Comparison of ENCODE assay signal across 16 cellular contexts in the genomic region with DNA sequence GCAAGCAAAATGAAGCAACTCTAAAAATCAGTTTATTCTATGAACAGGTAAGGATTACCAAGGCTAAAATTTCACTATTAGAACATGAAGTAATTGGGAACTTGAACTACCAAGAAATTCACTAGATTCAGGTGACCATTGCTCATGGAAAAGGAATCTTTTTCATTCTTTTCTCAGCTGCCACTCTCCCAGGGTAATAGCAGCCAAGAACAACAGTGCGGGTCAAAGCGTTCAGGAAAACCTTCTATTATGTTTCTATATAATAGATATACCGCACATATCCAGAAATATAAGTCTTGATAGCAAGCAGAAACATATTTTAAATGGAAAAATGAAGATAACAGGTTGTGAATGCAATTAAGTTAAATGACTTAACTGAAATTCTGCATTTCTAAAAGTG.
DNase-seq lines count a peak whose midpoint lies in the region; ATAC-seq and TF ChIP-seq lines count a peak whose summit lies in the region.
"Had no signal": no experiment of that assay in that cellular context is flagged by ENCODE, and none has a peak within 500 bp of the region (broad histone marks: within the 10 kb centered on the region; RNA-seq: fewer than 3 reads in every experiment).

No MANE protein-coding gene starts in this region.

- intact Hi-C loops in CD8-positive, alpha-beta T cell (cut with DNase I, micrococcal nuclease), result no loop called here
- intact Hi-C loops in body of pancreas (cut with DNase I), result no loop called here
- intact Hi-C loops in Right ventricle myocardium inferior (cut with DNase I), result no loop called here

- no peak overlapping the region for H3K4me3 ChIP-seq in CD8-positive, alpha-beta T cell (ENCODE audit: low read depth, low read length)
- H3K4me3 ChIP-seq in Karpas-422 (ENCODE audit: low read length) (no peak overlapping the region), body of pancreas (no peak overlapping the region), neural cell (ENCODE audit: low read length) (peak overlapping the region; percentile 5)
- H3K4me3 ChIP-seq: Peyer's patch had no signal

- H3K27ac ChIP-seq in CD8-positive, alpha-beta T cell (ENCODE audit: low read depth, low read length), result no peak overlapping the region
- H3K27ac ChIP-seq in Karpas-422 (ENCODE audit: low read length) (peak overlapping the region; percentile 42; the same call in 1 of the 2 replicates), body of pancreas (peak overlapping the region in 2 of 4 donors; percentile 24 to 43), neural cell (ENCODE audit: low read length) (no peak overlapping the region)
- H3K27ac ChIP-seq: Peyer's patch had no signal

- no peak for TF ChIP-seq CTCF in CD8-positive, alpha-beta T cell (IDR thresholded peaks at IDR 0.05)
- TF ChIP-seq CTCF in body of pancreas (IDR thresholded peaks at IDR 0.05), result no peak
- no peak for TF ChIP-seq CTCF in neural cell (IDR thresholded peaks at IDR 0.05; ENCODE audit: poor library complexity, severe bottlenecking)

- peak overlapping the region; percentile 60 for H3K27ac Mint-ChIP-seq in CD8-positive, alpha-beta T cell
- H3K27ac Mint-ChIP-seq: HFFc6 had no signal

- H3K4me1 Mint-ChIP-seq in CD8-positive, alpha-beta T cell (ENCODE audit: low read depth), result peaks cover 46% of the 10 kb centered on the region

- H3K9me3 ChIP-seq in CD8-positive, alpha-beta T cell (ENCODE audit: low read length), result no peaks in the 10 kb centered on the region
- H3K9me3 ChIP-seq in Karpas-422 (ENCODE audit: low read length), result no peaks in the 10 kb centered on the region
- no peaks in the 10 kb centered on the region for H3K9me3 ChIP-seq in body of pancreas
- no peaks in the 10 kb centered on the region for H3K9me3 ChIP-seq in neural cell (ENCODE audit: low read length)
- H3K9me3 ChIP-seq: Peyer's patch had no signal

- H3K9me2 ChIP-seq in Karpas-422 (replicated peaks; ENCODE audit: insufficient read depth, low read length) (no peaks in the 10 kb centered on the region), neural cell (ENCODE audit: insufficient read depth, low read length) (no peaks in the 10 kb centered on the region)

- no peaks in the 10 kb centered on the region for H4K20me1 ChIP-seq in Karpas-422 (ENCODE audit: insufficient read depth, low read depth, low read length)
- no peaks in the 10 kb centered on the region for H4K20me1 ChIP-seq in neural cell (ENCODE audit: insufficient read depth)

- peaks cover 18% of the 10 kb centered on the region for H3K36me3 ChIP-seq in CD8-positive, alpha-beta T cell (ENCODE audit: insufficient read depth, low read length)
- peaks cover 7% of the 10 kb centered on the region for H3K36me3 ChIP-seq in Karpas-422 (ENCODE audit: insufficient read depth, low read length)
- H3K36me3 ChIP-seq in body of pancreas (replicated peaks in 1 of 2; ENCODE audit: insufficient read depth in 1 of 2, low read depth in 2 of 2), result no peaks in the 10 kb centered on the region
- no peaks in the 10 kb centered on the region for H3K36me3 ChIP-seq in neural cell (ENCODE audit: insufficient read depth, low read length)
- H3K36me3 ChIP-seq: Peyer's patch had no signal

- H3K79me2 ChIP-seq in Karpas-422 (ENCODE audit: low read length) (peaks cover 29% of the 10 kb centered on the region), neural cell (replicated peaks; ENCODE audit: insufficient read depth, low read length) (no peaks in the 10 kb centered on the region)

- peaks cover 15% of the 10 kb centered on the region for H3K4me1 ChIP-seq in CD8-positive, alpha-beta T cell (ENCODE audit: insufficient read depth, low read length)
- H3K4me1 ChIP-seq in Karpas-422 (ENCODE audit: low read length), result peaks cover 56% of the 10 kb centered on the region
- peaks cover 16% of the 10 kb centered on the region for H3K4me1 ChIP-seq in body of pancreas
- H3K4me1 ChIP-seq: Peyer's patch had no signal

- no peak overlapping the region for H3K4me3 Mint-ChIP-seq in CD8-positive, alpha-beta T cell
- H3K4me3 Mint-ChIP-seq: HFFc6 had no signal

- peaks cover 62% of the 10 kb centered on the region for H3K36me3 Mint-ChIP-seq in CD8-positive, alpha-beta T cell

- no peak for TF ChIP-seq RAD21 in neural cell (conservative IDR thresholded peaks at IDR 0.05)

- H3K4me2 ChIP-seq in Karpas-422 (ENCODE audit: low read depth, low read length, poor library complexity, severe bottlenecking) (no peak overlapping the region), neural cell (ENCODE audit: low read length) (no peak overlapping the region)

- DNase-seq in CD8-positive, alpha-beta T cell, result no peak
- no peak for DNase-seq in Karpas-422
- peak; percentile 29 to 64 (median 53) for DNase-seq in body of pancreas
- no peak for DNase-seq in Right ventricle myocardium inferior (ENCODE audit: missing footprints)
- no peak for DNase-seq in Ammon's horn (ENCODE audit: low spot score)
- DNase-seq: HFFc6, KG1, MV-4-11, NCI-H1694 treated with DMSO at 0.1 percent for 48 hours, NCI-H2107, NCI-H526, Peyer's patch, Right ventricle myocardium superior had no signal

- WGBS in body of pancreas, 2 donors, result 34 to 40% methylated on average over 3 of the region's 3 CpGs

- TF ChIP-seq EP300 in neural cell (conservative IDR thresholded peaks at IDR 0.05; ENCODE audit: poor library complexity, severe bottlenecking), result no peak

- H2AFZ ChIP-seq in Karpas-422 (ENCODE audit: low read length), result no peak overlapping the region
- H2AFZ ChIP-seq in neural cell (ENCODE audit: low read depth, low read length), result no peak overlapping the region

- no peaks in the 10 kb centered on the region for H3K27me3 Mint-ChIP-seq in CD8-positive, alpha-beta T cell (ENCODE audit: low read depth)

- POLR2A ChIA-PET in CD8-positive, alpha-beta T cell (lab: Charles Lee), result interaction anchor here (1.6 kb wide), 1 partner anchor 9 kb away, joined by 3 read pairs; no protein-coding TSS in a partner anchor

- no peak for ATAC-seq in CD8-positive, alpha-beta T cell
- ATAC-seq in body of pancreas (peak; percentile 93), GM19324 (IDR thresholded peaks at IDR 0.05; ENCODE audit: low FRiP score, unreplicated experiment) (no peak), Right ventricle myocardium inferior (no peak)
- ATAC-seq: HepG2 had no signal

- no peak for TF ChIP-seq POLR2A in body of pancreas (IDR thresholded peaks at IDR 0.05)

- H3K9ac ChIP-seq in Karpas-422 (ENCODE audit: low read length) (no peak overlapping the region), neural cell (ENCODE audit: low read length) (no peak overlapping the region)

- H3F3A ChIP-seq in neural cell (ENCODE audit: insufficient read depth, low read length, poor library complexity, severe bottlenecking), result no peaks in the 10 kb centered on the region

- CTCF ChIA-PET in CD8-positive, alpha-beta T cell (lab: Charles Lee), result no interaction called here

- peaks cover 6% of the 10 kb centered on the region for H3K9me3 Mint-ChIP-seq in CD8-positive, alpha-beta T cell

- no peaks in the 10 kb centered on the region for H3K27me3 ChIP-seq in CD8-positive, alpha-beta T cell (ENCODE audit: insufficient read depth, low read length)
- H3K27me3 ChIP-seq in Karpas-422 (ENCODE audit: low read length) (no peaks in the 10 kb centered on the region), body of pancreas (no peaks in the 10 kb centered on the region), neural cell (ENCODE audit: insufficient read depth, low read depth, low read length) (no peaks in the 10 kb centered on the region)
- H3K27me3 ChIP-seq: Peyer's patch had no signal

TF ChIP-seq in neural cell, 6 proteins besides CTCF, POLR2A, EP300 and RAD21:
- no peak for TF ChIP-seq MXI1 (conservative IDR thresholded peaks at IDR 0.05; ENCODE audit: poor library complexity, severe bottlenecking)
- TF ChIP-seq SMC3 (conservative IDR thresholded peaks at IDR 0.05; ENCODE audit: poor library complexity), result no peak
- no peak for TF ChIP-seq POLR2AphosphoS5 (IDR thresholded peaks at IDR 0.05)
- TF ChIP-seq EZH2 (IDR thresholded peaks at IDR 0.05; ENCODE audit: borderline replicate concordance, insufficient read depth, low read length, poor library complexity, severe bottlenecking), result no peak
- TF ChIP-seq, protein P1, sequence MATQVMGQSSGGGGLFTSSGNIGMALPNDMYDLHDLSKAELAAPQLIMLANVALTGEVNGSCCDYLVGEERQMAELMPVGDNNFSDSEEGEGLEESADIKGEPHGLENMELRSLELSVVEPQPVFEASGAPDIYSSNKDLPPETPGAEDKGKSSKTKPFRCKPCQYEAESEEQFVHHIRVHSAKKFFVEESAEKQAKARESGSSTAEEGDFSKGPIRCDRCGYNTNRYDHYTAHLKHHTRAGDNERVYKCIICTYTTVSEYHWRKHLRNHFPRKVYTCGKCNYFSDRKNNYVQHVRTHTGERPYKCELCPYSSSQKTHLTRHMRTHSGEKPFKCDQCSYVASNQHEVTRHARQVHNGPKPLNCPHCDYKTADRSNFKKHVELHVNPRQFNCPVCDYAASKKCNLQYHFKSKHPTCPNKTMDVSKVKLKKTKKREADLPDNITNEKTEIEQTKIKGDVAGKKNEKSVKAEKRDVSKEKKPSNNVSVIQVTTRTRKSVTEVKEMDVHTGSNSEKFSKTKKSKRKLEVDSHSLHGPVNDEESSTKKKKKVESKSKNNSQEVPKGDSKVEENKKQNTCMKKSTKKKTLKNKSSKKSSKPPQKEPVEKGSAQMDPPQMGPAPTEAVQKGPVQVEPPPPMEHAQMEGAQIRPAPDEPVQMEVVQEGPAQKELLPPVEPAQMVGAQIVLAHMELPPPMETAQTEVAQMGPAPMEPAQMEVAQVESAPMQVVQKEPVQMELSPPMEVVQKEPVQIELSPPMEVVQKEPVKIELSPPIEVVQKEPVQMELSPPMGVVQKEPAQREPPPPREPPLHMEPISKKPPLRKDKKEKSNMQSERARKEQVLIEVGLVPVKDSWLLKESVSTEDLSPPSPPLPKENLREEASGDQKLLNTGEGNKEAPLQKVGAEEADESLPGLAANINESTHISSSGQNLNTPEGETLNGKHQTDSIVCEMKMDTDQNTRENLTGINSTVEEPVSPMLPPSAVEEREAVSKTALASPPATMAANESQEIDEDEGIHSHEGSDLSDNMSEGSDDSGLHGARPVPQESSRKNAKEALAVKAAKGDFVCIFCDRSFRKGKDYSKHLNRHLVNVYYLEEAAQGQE (IDR thresholded peaks at IDR 0.05; ENCODE audit: borderline replicate concordance), result no peak
- TF ChIP-seq TAF1 (IDR thresholded peaks at IDR 0.05; ENCODE audit: low read depth), result no peak

Comparison
In these comparisons a context has a peak if more than half of its experiments do, and no peak if none do; other contexts are left out.
1. DNase-seq: peak in body of pancreas (4 of 4); none in CD8-positive, alpha-beta T cell (0 of 7), Karpas-422 (single experiment), Right ventricle myocardium inferior (single experiment) and Ammon's horn (single experiment).